ENCODE assay signal across 16 cellular contexts in genomic region chr2:170932948-170933347, GRCh38.
"Had no signal": no experiment of that assay in that cellular context is flagged by ENCODE, and none has a peak within 500 bp of the region (broad histone marks: within the 10 kb centered on the region; RNA-seq: fewer than 3 reads in every experiment).

No MANE protein-coding gene starts in this region.

- H3K27me3 ChIP-seq: body of pancreas, sigmoid colon, upper lobe of left lung had no signal

- H3K27me3 Mint-ChIP-seq: activated B cell treated with CpG ODN at 0.5 μM for 24 hours; activated CD4-positive, alpha-beta T cell treated with anti-CD3 and anti-CD28 coated beads, Interleukin-2, amount 10 ng/mL, durations not matched to agents 7 days and 5 days; central memory CD8-positive, alpha-beta T cell; dendritic cell treated with granulocyte-macrophage colony-stimulating factor and Interleukin-4, amounts not matched to agents 40 ng/mL and 50 ng/mL, for 4 days; naive thymus-derived CD4-positive, alpha-beta T cell had no signal

- H3K27ac ChIP-seq: body of pancreas, psoas muscle, sigmoid colon, upper lobe of left lung had no signal

- H3K4me3 Mint-ChIP-seq: activated B cell treated with CpG ODN at 0.5 μM for 24 hours; activated CD4-positive, alpha-beta T cell treated with anti-CD3 and anti-CD28 coated beads, Interleukin-2, amount 10 ng/mL, durations not matched to agents 7 days and 5 days; central memory CD8-positive, alpha-beta T cell; dendritic cell treated with granulocyte-macrophage colony-stimulating factor and Interleukin-4, amounts not matched to agents 40 ng/mL and 50 ng/mL, for 4 days; T-helper 1 cell treated with Interleukin-12 subunit alpha and Interleukin-12 subunit beta and Interleukin-4 antibody, amounts not matched to agents 30 μg/mL and 1 μg/mL, for 36 hours had no signal

- DNase-seq: activated B cell treated with CpG ODN at 0.5 μM for 24 hours; activated CD4-positive, alpha-beta T cell treated with anti-CD3 and anti-CD28 coated beads, Interleukin-2, amount 10 ng/mL, durations not matched to agents 7 days and 5 days; amniotic stem cell; body of pancreas; mammary epithelial cell; naive thymus-derived CD4-positive, alpha-beta T cell; nucleus accumbens; psoas muscle; sigmoid colon; stimulated activated CD4-positive, alpha-beta T cell treated with anti-CD3 and anti-CD28 coated beads, Interleukin-12 subunit alpha, Interleukin-12 subunit beta, amount 100 ng/mL, for 4 hours; stimulated activated naive CD4-positive, alpha-beta T cell; upper lobe of left lung had no signal

- H3K27ac Mint-ChIP-seq: activated B cell treated with CpG ODN at 0.5 μM for 24 hours; activated CD4-positive, alpha-beta T cell treated with anti-CD3 and anti-CD28 coated beads, Interleukin-2, amount 10 ng/mL, durations not matched to agents 7 days and 5 days; activated naive CD4-positive, alpha-beta T cell treated with anti-CD3 and anti-CD28 coated beads, Interleukin-2, amount 50 U/mL, for 72 hours; dendritic cell treated with granulocyte-macrophage colony-stimulating factor and Interleukin-4, amounts not matched to agents 40 ng/mL and 50 ng/mL, for 4 days; T-helper 1 cell treated with Interleukin-12 subunit alpha and Interleukin-12 subunit beta and Interleukin-4 antibody, amounts not matched to agents 30 μg/mL and 1 μg/mL, for 36 hours had no signal

- H3K9me3 Mint-ChIP-seq: activated naive CD4-positive, alpha-beta T cell treated with anti-CD3 and anti-CD28 coated beads, Interleukin-2, amount 50 U/mL, for 72 hours; central memory CD8-positive, alpha-beta T cell had no signal

- H3K9me3 ChIP-seq: body of pancreas, psoas muscle, sigmoid colon, upper lobe of left lung had no signal

- H3K4me3 ChIP-seq: body of pancreas, psoas muscle, sigmoid colon, upper lobe of left lung had no signal
